8 cellular contexts compared by ENCODE assay signal in the genomic region with DNA sequence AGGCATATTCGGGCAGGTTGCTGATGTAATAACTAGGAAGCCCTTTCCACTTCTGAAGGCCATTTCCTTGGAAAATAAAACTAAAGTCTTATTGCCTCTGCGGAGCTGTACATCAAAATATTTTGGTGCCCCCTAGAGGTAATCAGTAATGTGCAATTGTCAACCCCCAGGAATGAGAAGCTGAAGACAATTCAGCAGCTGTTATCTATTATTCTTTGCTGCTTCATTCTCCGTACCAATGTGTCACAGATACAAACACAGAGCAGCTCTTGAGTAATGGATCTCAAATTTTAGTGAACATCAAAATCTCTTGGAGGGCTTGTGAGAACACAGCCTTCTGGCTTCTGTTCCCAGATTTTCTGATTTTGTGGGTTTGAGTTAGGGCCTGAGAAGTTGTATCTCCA. TPM values are rescaled to one million over a fixed set of nuclear protein-coding genes. Genes with fewer than 3 reads are reported as not detected.
DNase-seq lines count a peak whose midpoint lies in the region; ATAC-seq and TF ChIP-seq lines count a peak whose summit lies in the region.

No MANE protein-coding gene starts in this region.

- no peak for TF ChIP-seq CTCF in HEK293 (tag by site-specific recombination; IDR thresholded peaks at IDR 0.05)
- peak; percentile 68 for TF ChIP-seq CTCF in choroid plexus epithelial cell (conservative IDR thresholded peaks at IDR 0.05; ENCODE audit: low read depth, low read length)

- CTCF ChIA-PET in HEK293 (lab: Yijun Ruan, JAX), result interaction anchor here (0.5 to 2.2 kb wide), 26 partner anchors 10 to 1023 kb away, joined by 3 to 10 read pairs (median 3); no protein-coding TSS in a partner anchor

- ATAC-seq in HG03095 (IDR thresholded peaks at IDR 0.05; ENCODE audit: unreplicated experiment), result no peak

- POLR2A ChIA-PET in HEK293 (lab: Yijun Ruan, JAX), result interaction anchor here (0.7 kb wide), 1 partner anchor 424 kb away, joined by 3 read pairs; no protein-coding TSS in a partner anchor

- no peak overlapping the region for H3K27ac ChIP-seq in HEK293 (ENCODE audit: extremely low read depth, low read depth, low read length)

- H3K4me3 ChIP-seq in HEK293 (ENCODE audit: low read depth, low read length) (no peak overlapping the region), choroid plexus epithelial cell (ENCODE audit: low read depth, low read length) (no peak overlapping the region)

- H3K4me1 ChIP-seq in HEK293 (ENCODE audit: control insufficient read depth, insufficient read depth, low read length), result 0 out of 2 replicates have a peak, but pooled peaks cover 3% of the 10 kb centered on the region

- peaks cover 0 to 6% of the 10 kb centered on the region in 2 experiments; a peak in 1 of 3 replicates for H3K36me3 ChIP-seq in HEK293 (ENCODE audit: control insufficient read depth in 2 of 2, insufficient read depth in 1 of 2, low read length in 2 of 2)

- no peaks in the 10 kb centered on the region for H3K9me3 ChIP-seq in HEK293 (ENCODE audit: control insufficient read depth, insufficient read depth, low read depth, low read length)

- DNase-seq in COLO668 (lab: John Stamatoyannopoulos, UW; ENCODE audit: unreplicated experiment) (peak; percentile 3), NCI-H748 treated with DMSO at 0.1 percent for 48 hours (lab: John Stamatoyannopoulos, UW) (peak; percentile 60), choroid plexus epithelial cell (ENCODE audit: low read depth) (peak; percentile 87), mucosa of gallbladder (ENCODE audit: low spot score) (peak; percentile 11)
- no peak for DNase-seq in effector CD8-positive, alpha-beta T cell (lab: John Stamatoyannopoulos, UW)
- DNase-seq in activated CD4-positive, alpha-beta T cell treated with anti-CD3 and anti-CD28 coated beads, Interleukin-2, amount 50 U/mL, for 48 hours, result no peak

TF ChIP-seq in HEK293, 187 proteins besides CTCF, POLR2A, EP300 and RAD21:
- TF ChIP-seq ZNF654 (tag by site-specific recombination; IDR thresholded peaks at IDR 0.05; ENCODE audit: low read depth) (peak; percentile 68), IKZF3 (tag by site-specific recombination; IDR thresholded peaks at IDR 0.05) (peak; percentile 62; the same call in 1 of the 2 replicates), ZNF433 (tag by site-specific recombination; IDR thresholded peaks at IDR 0.05; ENCODE audit: low read depth) (no peak), ZNF140 (tag by site-specific recombination; IDR thresholded peaks at IDR 0.05) (no peak), ZNF660 (tag by site-specific recombination; IDR thresholded peaks at IDR 0.05) (peak; percentile 34; the same call in 1 of the 2 replicates), ZNF366 (tag by site-specific recombination; conservative IDR thresholded peaks at IDR 0.05) (0 out of 2 replicates have a peak, but pooled peaks have one; percentile 26)
- TF ChIP-seq, protein P1, sequence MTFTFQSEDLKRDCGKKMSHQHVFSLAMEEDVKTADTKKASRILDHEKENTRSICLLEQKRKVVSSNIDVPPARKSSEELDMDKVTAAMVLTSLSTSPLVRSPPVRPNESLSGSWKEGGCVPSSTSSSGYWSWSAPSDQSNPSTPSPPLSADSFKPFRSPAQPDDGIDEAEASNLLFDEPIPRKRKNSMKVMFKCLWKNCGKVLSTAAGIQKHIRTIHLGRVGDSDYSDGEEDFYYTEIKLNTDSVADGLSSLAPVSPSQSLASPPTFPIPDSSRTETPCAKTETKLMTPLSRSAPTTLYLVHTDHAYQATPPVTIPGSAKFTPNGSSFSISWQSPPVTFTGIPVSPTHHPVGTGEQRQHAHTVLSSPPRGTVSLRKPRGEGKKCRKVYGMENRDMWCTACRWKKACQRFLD (tag by site-specific recombination; IDR thresholded peaks at IDR 0.05), result no peak
- TF ChIP-seq, protein P2, sequence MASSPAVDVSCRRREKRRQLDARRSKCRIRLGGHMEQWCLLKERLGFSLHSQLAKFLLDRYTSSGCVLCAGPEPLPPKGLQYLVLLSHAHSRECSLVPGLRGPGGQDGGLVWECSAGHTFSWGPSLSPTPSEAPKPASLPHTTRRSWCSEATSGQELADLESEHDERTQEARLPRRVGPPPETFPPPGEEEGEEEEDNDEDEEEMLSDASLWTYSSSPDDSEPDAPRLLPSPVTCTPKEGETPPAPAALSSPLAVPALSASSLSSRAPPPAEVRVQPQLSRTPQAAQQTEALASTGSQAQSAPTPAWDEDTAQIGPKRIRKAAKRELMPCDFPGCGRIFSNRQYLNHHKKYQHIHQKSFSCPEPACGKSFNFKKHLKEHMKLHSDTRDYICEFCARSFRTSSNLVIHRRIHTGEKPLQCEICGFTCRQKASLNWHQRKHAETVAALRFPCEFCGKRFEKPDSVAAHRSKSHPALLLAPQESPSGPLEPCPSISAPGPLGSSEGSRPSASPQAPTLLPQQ (tag by site-specific recombination; IDR thresholded peaks at IDR 0.05), result no peak
- TF ChIP-seq, protein P3, sequence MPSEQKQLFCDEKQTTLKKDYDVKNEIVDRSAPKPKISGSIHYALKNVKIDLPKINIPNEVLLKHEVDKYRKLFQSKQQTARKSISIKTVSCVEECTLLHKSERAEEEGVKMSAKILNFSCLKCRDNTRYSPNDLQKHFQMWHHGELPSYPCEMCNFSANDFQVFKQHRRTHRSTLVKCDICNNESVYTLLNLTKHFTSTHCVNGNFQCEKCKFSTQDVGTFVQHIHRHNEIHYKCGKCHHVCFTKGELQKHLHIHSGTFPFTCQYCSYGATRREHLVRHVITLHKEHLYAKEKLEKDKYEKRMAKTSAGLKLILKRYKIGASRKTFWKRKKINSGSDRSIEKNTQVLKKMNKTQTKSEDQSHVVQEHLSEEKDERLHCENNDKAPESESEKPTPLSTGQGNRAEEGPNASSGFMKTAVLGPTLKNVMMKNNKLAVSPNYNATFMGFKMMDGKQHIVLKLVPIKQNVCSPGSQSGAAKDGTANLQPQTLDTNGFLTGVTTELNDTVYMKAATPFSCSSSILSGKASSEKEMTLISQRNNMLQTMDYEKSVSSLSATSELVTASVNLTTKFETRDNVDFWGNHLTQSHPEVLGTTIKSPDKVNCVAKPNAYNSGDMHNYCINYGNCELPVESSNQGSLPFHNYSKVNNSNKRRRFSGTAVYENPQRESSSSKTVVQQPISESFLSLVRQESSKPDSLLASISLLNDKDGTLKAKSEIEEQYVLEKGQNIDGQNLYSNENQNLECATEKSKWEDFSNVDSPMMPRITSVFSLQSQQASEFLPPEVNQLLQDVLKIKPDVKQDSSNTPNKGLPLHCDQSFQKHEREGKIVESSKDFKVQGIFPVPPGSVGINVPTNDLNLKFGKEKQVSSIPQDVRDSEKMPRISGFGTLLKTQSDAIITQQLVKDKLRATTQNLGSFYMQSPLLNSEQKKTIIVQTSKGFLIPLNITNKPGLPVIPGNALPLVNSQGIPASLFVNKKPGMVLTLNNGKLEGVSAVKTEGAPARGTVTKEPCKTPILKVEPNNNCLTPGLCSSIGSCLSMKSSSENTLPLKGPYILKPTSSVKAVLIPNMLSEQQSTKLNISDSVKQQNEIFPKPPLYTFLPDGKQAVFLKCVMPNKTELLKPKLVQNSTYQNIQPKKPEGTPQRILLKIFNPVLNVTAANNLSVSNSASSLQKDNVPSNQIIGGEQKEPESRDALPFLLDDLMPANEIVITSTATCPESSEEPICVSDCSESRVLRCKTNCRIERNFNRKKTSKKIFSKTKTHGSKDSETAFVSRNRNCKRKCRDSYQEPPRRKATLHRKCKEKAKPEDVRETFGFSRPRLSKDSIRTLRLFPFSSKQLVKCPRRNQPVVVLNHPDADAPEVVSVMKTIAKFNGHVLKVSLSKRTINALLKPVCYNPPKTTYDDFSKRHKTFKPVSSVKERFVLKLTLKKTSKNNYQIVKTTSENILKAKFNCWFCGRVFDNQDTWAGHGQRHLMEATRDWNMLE (tag by site-specific recombination; conservative IDR thresholded peaks at IDR 0.05; ENCODE audit: low read depth), result peak; percentile 31; the same call in 1 of the 2 replicates
TF ChIP-seq in HEK293: peak in this region for 5.

RNA-seq across cellular contexts. Expression of a gene that starts 3.5 kb away (rescaled TPM):
- total RNA-seq in mucosa of gallbladder, result 19.1 TPM

Comparison
In these comparisons a context has a peak if more than half of its experiments do, and no peak if none do; other contexts are left out.
1. DNase-seq: peak in COLO668 (single experiment), NCI-H748 treated with DMSO at 0.1 percent for 48 hours (single experiment), choroid plexus epithelial cell (single experiment) and mucosa of gallbladder (single experiment); none in effector CD8-positive, alpha-beta T cell (single experiment) and activated CD4-positive, alpha-beta T cell treated with anti-CD3 and anti-CD28 coated beads, Interleukin-2, amount 50 U/mL, for 48 hours (0 of 2).